ENCODE assay signal across 19 cellular contexts in genomic region chr12:131583085-131583712, GRCh38.
A peak's percentile ranks its signal among the peaks of the same experiment; 100 is the strongest.
DNase-seq lines count a peak whose midpoint lies in the region; ATAC-seq and TF ChIP-seq lines count a peak whose summit lies in the region.
"Had no signal": no experiment of that assay in that cellular context is flagged by ENCODE, and none has a peak within 500 bp of the region (broad histone marks: within the 10 kb centered on the region; RNA-seq: fewer than 3 reads in every experiment).

No MANE protein-coding gene starts in this region.

- H3K14ac ChIP-seq in neuronal stem cell (ENCODE audit: low read length), result peak overlapping the region; percentile 84

- no peak overlapping the region for H2AFZ ChIP-seq in neuronal stem cell (ENCODE audit: low read length)

- peak overlapping the region; percentile 76 for H3K18ac ChIP-seq in neuronal stem cell (ENCODE audit: low read length)

- intact Hi-C loops in prostate gland (cut with DNase I), result no loop called here

- H3K27ac ChIP-seq in HEK293 (ENCODE audit: extremely low read depth, low read depth, low read length), result no peak overlapping the region
- no peak overlapping the region for H3K27ac ChIP-seq in neuronal stem cell (replicated peaks; ENCODE audit: low read length)
- no peak overlapping the region for H3K27ac ChIP-seq in prostate gland
- H3K27ac ChIP-seq: KMS-11 had no signal

- H3K27me3 Mint-ChIP-seq in endothelial cell (ENCODE audit: unreplicated experiment), result peaks cover 10% of the 10 kb centered on the region

- no peak overlapping the region for H2BK5ac ChIP-seq in neuronal stem cell (ENCODE audit: low read length)

- H2AK5ac ChIP-seq in neuronal stem cell (ENCODE audit: low read depth, low read length), result peak overlapping the region; percentile 63

- no peak for ATAC-seq in GM18909 (IDR thresholded peaks at IDR 0.05; ENCODE audit: poor library complexity, unreplicated experiment)

- H3K4me1 ChIP-seq in HEK293 (ENCODE audit: control insufficient read depth, insufficient read depth, low read length) (no peaks in the 10 kb centered on the region), neuronal stem cell (ENCODE audit: control insufficient read depth in 2 of 2, insufficient read depth in 1 of 2, low read depth in 1 of 2, low read length in 2 of 2) (peaks cover 5 to 17% of the 10 kb centered on the region in 2 donors), prostate gland (replicated peaks) (no peaks in the 10 kb centered on the region)
- H3K4me1 ChIP-seq: HAP-1 had no signal

- H4K91ac ChIP-seq in neuronal stem cell (ENCODE audit: low read depth, low read length, poor library complexity), result no peak overlapping the region

- WGBS in neuronal stem cell (ENCODE audit: extremely low coverage in 2 of 2, insufficient read length in 2 of 2, insufficient replicate concordance in 1 of 2), 2 donors, result no CpG with 5 or more reads among the region's 20 CpGs
- 70% methylated on average over 20 of the region's 20 CpGs for WGBS in prostate gland

- H3K9me3 Mint-ChIP-seq in endothelial cell (ENCODE audit: unreplicated experiment), result no peaks in the 10 kb centered on the region
- H3K9me3 Mint-ChIP-seq: CD8-positive, alpha-beta memory T cell had no signal

- H3K79me1 ChIP-seq in neuronal stem cell (ENCODE audit: low read depth, low read length), result peaks cover 1% of the 10 kb centered on the region

- no peaks in the 10 kb centered on the region for H3K9me3 ChIP-seq in HEK293 (ENCODE audit: control insufficient read depth, insufficient read depth, low read depth, low read length)
- peaks cover 2 to 5% of the 10 kb centered on the region in 2 donors for H3K9me3 ChIP-seq in neuronal stem cell (replicated peaks in 1 of 2; ENCODE audit: control insufficient read depth in 2 of 2, insufficient read depth in 1 of 2, low read depth in 1 of 2, low read length in 2 of 2)
- H3K9me3 ChIP-seq in prostate gland, result no peaks in the 10 kb centered on the region
- H3K9me3 ChIP-seq: HAP-1 had no signal

- peak overlapping the region; percentile 93 for H3K23ac ChIP-seq in neuronal stem cell (ENCODE audit: low read depth, low read length, poor library complexity)

- peak overlapping the region; percentile 77 for H3K9ac ChIP-seq in neuronal stem cell (ENCODE audit: low read depth, low read length, poor library complexity)
- H3K9ac ChIP-seq: KMS-11 had no signal

- no peak for TF ChIP-seq POLR2A in prostate gland (IDR thresholded peaks at IDR 0.05)

- no peak for TF ChIP-seq CTCF in HEK293 (tag by site-specific recombination; IDR thresholded peaks at IDR 0.05)
- no peak for TF ChIP-seq CTCF in endothelial cell (IDR thresholded peaks at IDR 0.05; ENCODE audit: unreplicated experiment)
- no peak for TF ChIP-seq CTCF in prostate gland (IDR thresholded peaks at IDR 0.05)

- DNase-seq in RKO (ENCODE audit: low spot score) (peak; percentile 58), endothelial cell (ENCODE audit: low spot score) (no peak), neuronal stem cell (ENCODE audit: low spot score) (no peak), GF-D8 (lab: John Stamatoyannopoulos, UW) (no peak), NCI-H524 (lab: John Stamatoyannopoulos, UW) (no peak), prostate gland (ENCODE audit: low spot score) (no peak)
- DNase-seq: C1 segment of cervical spinal cord; CD8-positive, alpha-beta memory T cell; DMS53; NCI-H1048; NCI-H1436; NCI-H2029 treated with DMSO at 0.1 percent for 48 hours; NCI-H2171; SHP77 treated with DMSO at 0.1 percent for 48 hours had no signal

- H3K4me2 ChIP-seq in neuronal stem cell (ENCODE audit: insufficient read depth, low read length, poor library complexity, severe bottlenecking), result no peak overlapping the region
- H3K4me2 ChIP-seq: KMS-11 had no signal

- peak overlapping the region; percentile 33 for H3K27ac Mint-ChIP-seq in endothelial cell (ENCODE audit: unreplicated experiment)
- H3K27ac Mint-ChIP-seq: T-helper 1 cell treated with Interleukin-12 subunit alpha and Interleukin-12 subunit beta and Interleukin-4 antibody, amounts not matched to agents 30 μg/mL and 1 μg/mL, for 36 hours had no signal

- H3K4me3 ChIP-seq in HEK293 (ENCODE audit: low read depth, low read length) (no peak overlapping the region), neuronal stem cell (ENCODE audit: low read length in 2 of 2) (peak overlapping the region in 1 of 2 donors; percentile 62), prostate gland (no peak overlapping the region)
- H3K4me3 ChIP-seq: HAP-1 had no signal

- H3K36me3 ChIP-seq in HEK293 (ENCODE audit: control insufficient read depth in 2 of 2, insufficient read depth in 1 of 2, low read length in 2 of 2), result no peaks in the 10 kb centered on the region
- H3K36me3 ChIP-seq in neuronal stem cell (replicated peaks in 1 of 2; ENCODE audit: control insufficient read depth in 2 of 2, insufficient read depth in 2 of 2, low read length in 2 of 2), result no peaks in the 10 kb centered on the region
- H3K36me3 ChIP-seq in prostate gland, result no peaks in the 10 kb centered on the region
- H3K36me3 ChIP-seq: HAP-1 had no signal

- H4K8ac ChIP-seq in neuronal stem cell (ENCODE audit: low read depth, low read length), result peak overlapping the region; percentile 45

- peaks cover 3% of the 10 kb centered on the region for H3K36me3 Mint-ChIP-seq in endothelial cell (ENCODE audit: low read depth, unreplicated experiment)
- H3K36me3 Mint-ChIP-seq: CD8-positive, alpha-beta memory T cell had no signal

- H2BK15ac ChIP-seq in neuronal stem cell (ENCODE audit: low read length), result peak overlapping the region; percentile 91

- no peaks in the 10 kb centered on the region for H3K4me1 Mint-ChIP-seq in endothelial cell (ENCODE audit: unreplicated experiment)
- H3K4me1 Mint-ChIP-seq: CD8-positive, alpha-beta memory T cell had no signal

- H3K4ac ChIP-seq in neuronal stem cell (ENCODE audit: low read length), result peak overlapping the region; percentile 10

- CTCF ChIA-PET in HEK293 (lab: Yijun Ruan, JAX), result no interaction called here

- H3K27me3 ChIP-seq in neuronal stem cell (ENCODE audit: control insufficient read depth in 3 of 3, insufficient read depth in 3 of 3, low read depth in 1 of 3, low read length in 3 of 3), result peaks cover 0 to 2% (median 0%) of the 10 kb centered on the region in 3 experiments
- no peaks in the 10 kb centered on the region for H3K27me3 ChIP-seq in prostate gland (replicated peaks; ENCODE audit: insufficient read depth)

- no peak overlapping the region for H2BK12ac ChIP-seq in neuronal stem cell (ENCODE audit: low read length)

- H3K4me3 Mint-ChIP-seq in endothelial cell (ENCODE audit: unreplicated experiment), result peak overlapping the region; percentile 8
- H3K4me3 Mint-ChIP-seq: CD8-positive, alpha-beta memory T cell; T-helper 1 cell treated with Interleukin-12 subunit alpha and Interleukin-12 subunit beta and Interleukin-4 antibody, amounts not matched to agents 30 μg/mL and 1 μg/mL, for 36 hours had no signal

- no peak overlapping the region for H2BK120ac ChIP-seq in neuronal stem cell (ENCODE audit: low read depth, low read length)

- POLR2A ChIA-PET in HEK293 (lab: Yijun Ruan, JAX), result no interaction called here

TF ChIP-seq in HEK293, 187 proteins besides CTCF, POLR2A, EP300 and RAD21 (continues in another document):
- TF ChIP-seq ZBTB17 (tag by site-specific recombination; IDR thresholded peaks at IDR 0.05), result peak; percentile 86
- 0 out of 2 replicates have a peak, but pooled peaks have one; percentile 64 for TF ChIP-seq ZNF2 (tag by site-specific recombination; IDR thresholded peaks at IDR 0.05)
- no peak for TF ChIP-seq ZNF311 (tag by site-specific recombination; IDR thresholded peaks at IDR 0.05; ENCODE audit: borderline replicate concordance)
- TF ChIP-seq ZNF544 (tag by site-specific recombination; IDR thresholded peaks at IDR 0.05), result no peak
- peak; percentile 64 for TF ChIP-seq ATF2 (tag by site-specific recombination; IDR thresholded peaks at IDR 0.05; ENCODE audit: low read depth)
- peak; percentile 51 for TF ChIP-seq ZFHX2 (tag by site-specific recombination; conservative IDR thresholded peaks at IDR 0.05)
- no peak for TF ChIP-seq ZBTB6 (tag by site-specific recombination; IDR thresholded peaks at IDR 0.05)
- TF ChIP-seq ZNF324 (tag by site-specific recombination; IDR thresholded peaks at IDR 0.05), result 0 out of 2 replicates have a peak, but pooled peaks have one; percentile 57
- no peak for TF ChIP-seq ZNF785 (tag by site-specific recombination; IDR thresholded peaks at IDR 0.05)
